In genomic region chr5:154690488-154690887, GRCh38 we compare ENCODE assay signal across 26 cellular contexts.
DNase-seq lines count a peak whose midpoint lies in the region; ATAC-seq, FAIRE-seq and TF ChIP-seq lines count a peak whose summit lies in the region.
"Had no signal": no experiment of that assay in that cellular context is flagged by ENCODE, and none has a peak within 500 bp of the region (broad histone marks: within the 10 kb centered on the region; RNA-seq: fewer than 3 reads in every experiment).

No MANE protein-coding gene starts in this region.

- POLR2A ChIA-PET in HepG2 (lab: Yijun Ruan, JAX): no interaction called here

- H3K23me2 ChIP-seq in H9 (ENCODE audit: insufficient read length, low read depth, low read length, poor library complexity, severe bottlenecking): no peaks in the 10 kb centered on the region

- no peak overlapping the region for H3K56ac ChIP-seq in H9 (ENCODE audit: insufficient read length, low read depth, low read length)

- intact Hi-C loops in HepG2 (cut with micrococcal nuclease; ENCODE audit: unreplicated experiment): no loop called here

- H4K20me1 ChIP-seq in H9 (ENCODE audit: control insufficient read depth, insufficient read depth, insufficient read length) (no peaks in the 10 kb centered on the region), HepG2 (ENCODE audit: insufficient read depth, low read length) (no peaks in the 10 kb centered on the region), neural progenitor cell (ENCODE audit: low read depth) (no peaks in the 10 kb centered on the region)
- H4K20me1 ChIP-seq: BLaER1 treated with 17β-estradiol and CSF1 and Interleukin-3, amounts not matched to agents 10 nM and 100 nM had no signal

- H2AK5ac ChIP-seq in H9 (ENCODE audit: insufficient read length, low read length) (no peak overlapping the region), trophoblast cell (ENCODE audit: low read length) (peak overlapping the region; percentile 73)

- no peak for ATAC-seq in HepG2
- no peak for ATAC-seq in activated T-cell treated with anti-CD3 and anti-CD28 coated beads, Interleukin-2, amount 50 U/mL, for 72 hours (replicated peaks in 1 of 2)
- ATAC-seq: PC-3 had no signal

- H3K27ac Mint-ChIP-seq in H9 (peak overlapping the region in 1 of 3 experiments; percentile 60; a peak in 1 of 7 replicates), neural progenitor cell (no peak overlapping the region)
- no peak overlapping the region for H3K27ac Mint-ChIP-seq in activated T-cell treated with anti-CD3 and anti-CD28 coated beads, Interleukin-2, amount 50 U/mL, for 72 hours
- H3K27ac Mint-ChIP-seq: CD4-positive, alpha-beta T cell had no signal

- no peak overlapping the region for H2BK12ac ChIP-seq in H9 (ENCODE audit: insufficient read length, low read depth, low read length)
- no peak overlapping the region for H2BK12ac ChIP-seq in trophoblast cell (ENCODE audit: low read length)

- peaks cover 7% of the 10 kb centered on the region for H3F3A ChIP-seq in neural progenitor cell (ENCODE audit: low read depth)

- H3K23ac ChIP-seq in H9 (ENCODE audit: insufficient read length, low read depth, low read length) (no peak overlapping the region), trophoblast cell (ENCODE audit: low read length) (no peak overlapping the region)

- H2BK20ac ChIP-seq in H9 (ENCODE audit: low read depth, low read length, poor library complexity, severe bottlenecking): no peak overlapping the region

- no peak for FAIRE-seq in HepG2 (lab: Jason Lieb, UNC)
- FAIRE-seq: A549, G401.6 had no signal

- in situ Hi-C loops in HepG2 (cut with HindIII; ENCODE audit: extremely low pct_ligation_motif_present, low pct_unique_long_range_greater_than_20kb): no loop called here

- peak; percentile 56 for DNase-seq in ELF-1 (ENCODE audit: low read depth, low spot score)
- peak; percentile 49 for DNase-seq in H9
- DNase-seq in HepG2 (ENCODE audit: low spot score): no peak
- no peak for DNase-seq in trophoblast cell
- DNase-seq in activated T-cell treated with anti-CD3 and anti-CD28 coated beads, Interleukin-2, amount 50 U/mL, for 72 hours: no peak
- no peak for DNase-seq in neural progenitor cell (ENCODE audit: low spot score)
- no peak for DNase-seq in SK-N-DZ (ENCODE audit: low spot score)
- DNase-seq: AML-193; CD4-positive, alpha-beta T cell; DMS53; GOT3; IMR-90; NCI-H1048; NCI-H1417; NCI-H1694; NCI-H2029 treated with DMSO at 0.1 percent for 48 hours; NCI-H446 treated with DMSO at 0.1 percent for 48 hours; NCI-H526; NCI-H82; NK-92 treated with Interleukin-12 subunit alpha and Interleukin-12 subunit beta, amount 100 ng/mL, for 24 hours; PC-3; SHP77 had no signal

- H2BK120ac ChIP-seq in H9 (ENCODE audit: low read depth, low read length, poor library complexity, severe bottlenecking): no peak overlapping the region
- H2BK120ac ChIP-seq in trophoblast cell (ENCODE audit: insufficient read depth, low read length, poor library complexity): no peak overlapping the region

- H3K4me2 ChIP-seq in H9 (ENCODE audit: insufficient read depth, insufficient read length, low read length): no peak overlapping the region
- H3K4me2 ChIP-seq in HepG2 (ENCODE audit: low read depth, low read length): no peak overlapping the region
- H3K4me2 ChIP-seq in trophoblast cell (ENCODE audit: low read length): no peak overlapping the region
- H3K4me2 ChIP-seq in neural progenitor cell: no peak overlapping the region
- H3K4me2 ChIP-seq: A549; BLaER1 treated with 17β-estradiol and CSF1 and Interleukin-3, amounts not matched to agents 10 nM and 100 nM; KMS-11 had no signal

- H3K18ac ChIP-seq in H9 (ENCODE audit: insufficient read length, low read depth, low read length) (no peak overlapping the region), trophoblast cell (ENCODE audit: low read length) (no peak overlapping the region)

- H3K27ac ChIP-seq in H9 (ENCODE audit: insufficient read length, low read depth, low read length): no peak overlapping the region
- no peak overlapping the region for H3K27ac ChIP-seq in HepG2 (ENCODE audit: extremely low read length, insufficient read depth, low read length)
- H3K27ac ChIP-seq in trophoblast cell (ENCODE audit: low read depth, low read length): no peak overlapping the region
- no peak overlapping the region for H3K27ac ChIP-seq in neural progenitor cell
- H3K27ac ChIP-seq: A549; BLaER1 treated with 17β-estradiol and CSF1 and Interleukin-3, amounts not matched to agents 10 nM and 100 nM; KMS-11 had no signal

- BruUV-seq in HepG2 (replicated peaks; lab: Mats Ljungman, UMichigan): no TSS peak

- TF ChIP-seq RAD21 in HepG2 (CRISPR knock-in tag; IDR thresholded peaks at IDR 0.05): no peak

- peaks cover 18 to 20% of the 10 kb centered on the region in 2 experiments for H3K9me3 Mint-ChIP-seq in H9
- peaks cover 0 to 2% of the 10 kb centered on the region in 2 donors for H3K9me3 Mint-ChIP-seq in activated T-cell treated with anti-CD3 and anti-CD28 coated beads, Interleukin-2, amount 50 U/mL, for 72 hours
- peaks cover 4% of the 10 kb centered on the region for H3K9me3 Mint-ChIP-seq in neural progenitor cell
- H3K9me3 Mint-ChIP-seq: CD4-positive, alpha-beta T cell had no signal

- H3K27me3 Mint-ChIP-seq in H9 (ENCODE audit: low read depth): no peaks in the 10 kb centered on the region
- peaks cover 9% of the 10 kb centered on the region for H3K27me3 Mint-ChIP-seq in activated T-cell treated with anti-CD3 and anti-CD28 coated beads, Interleukin-2, amount 50 U/mL, for 72 hours (ENCODE audit: low read depth)
- no peaks in the 10 kb centered on the region for H3K27me3 Mint-ChIP-seq in neural progenitor cell (ENCODE audit: insufficient read depth, low read depth)

- H3K36me3 ChIP-seq in HepG2 (replicated peaks in 1 of 2; ENCODE audit: control insufficient read depth in 1 of 2, insufficient read depth in 2 of 2, low read length in 2 of 2) (no peaks in the 10 kb centered on the region), trophoblast cell (ENCODE audit: control insufficient read depth in 1 of 2, insufficient read depth in 2 of 2, low read length in 2 of 2) (peaks cover 0 to 2% of the 10 kb centered on the region in 2 experiments), neural progenitor cell (no peaks in the 10 kb centered on the region)
- H3K36me3 ChIP-seq: BLaER1 treated with 17β-estradiol and CSF1 and Interleukin-3, amounts not matched to agents 10 nM and 100 nM had no signal

- H3K4me1 Mint-ChIP-seq in H9 (peaks cover 20 to 22% of the 10 kb centered on the region in 2 experiments), neural progenitor cell (no peaks in the 10 kb centered on the region)
- H3K4me1 Mint-ChIP-seq in activated T-cell treated with anti-CD3 and anti-CD28 coated beads, Interleukin-2, amount 50 U/mL, for 72 hours (ENCODE audit: low read depth): peaks cover 5% of the 10 kb centered on the region

- no peak overlapping the region for H2BK15ac ChIP-seq in H9 (ENCODE audit: low read depth, low read length)

- TF ChIP-seq CTCF in H9 (conservative IDR thresholded peaks at IDR 0.05) (no peak), HepG2 (CRISPR knock-in tag; IDR thresholded peaks at IDR 0.05) (no peak), neural progenitor cell (IDR thresholded peaks at IDR 0.05) (no peak)

- H3K4me1 ChIP-seq in H9 (ENCODE audit: insufficient read depth, low read length) (no peaks in the 10 kb centered on the region), HepG2 (ENCODE audit: insufficient read depth, low read length) (no peaks in the 10 kb centered on the region), trophoblast cell (ENCODE audit: control insufficient read depth in 1 of 2, insufficient read depth in 2 of 2, low read length in 2 of 2) (peaks cover 6 to 10% of the 10 kb centered on the region in 2 experiments), neural progenitor cell (no peaks in the 10 kb centered on the region)

- CTCF ChIA-PET in HepG2 (lab: Yijun Ruan, JAX; ENCODE audit: low intra/inter-chr PET ratio, low total read pairs): no interaction called here

- no peak overlapping the region for H3T11ph ChIP-seq in H9 (ENCODE audit: low read length)

- no peak for TF ChIP-seq EP300 in HepG2 (IDR thresholded peaks at IDR 0.05; ENCODE audit: low read depth in 2 of 2, low read length in 2 of 2)
- TF ChIP-seq EP300 in HepG2 (CRISPR knock-in tag; IDR thresholded peaks at IDR 0.05; ENCODE audit: borderline replicate concordance): no peak

- H3K14ac ChIP-seq in H9 (ENCODE audit: insufficient read depth, low read length) (no peak overlapping the region), trophoblast cell (ENCODE audit: low read length) (no peak overlapping the region)

- H2BK5ac ChIP-seq in H9 (ENCODE audit: insufficient read length, low read length): no peak overlapping the region
- no peak overlapping the region for H2BK5ac ChIP-seq in trophoblast cell (ENCODE audit: low read depth, low read length, poor library complexity)

- no peak overlapping the region for H3K4me3 Mint-ChIP-seq in H9
- no peak overlapping the region for H3K4me3 Mint-ChIP-seq in activated T-cell treated with anti-CD3 and anti-CD28 coated beads, Interleukin-2, amount 50 U/mL, for 72 hours
- no peak overlapping the region for H3K4me3 Mint-ChIP-seq in neural progenitor cell
- H3K4me3 Mint-ChIP-seq: CD4-positive, alpha-beta T cell had no signal

- H2AFZ ChIP-seq in H9 (ENCODE audit: low read length) (no peak overlapping the region), HepG2 (ENCODE audit: low read length) (no peak overlapping the region), trophoblast cell (ENCODE audit: insufficient read depth, low read length, poor library complexity) (no peak overlapping the region), neural progenitor cell (replicated peaks) (no peak overlapping the region)

- H3K27me3 ChIP-seq in H9 (ENCODE audit: insufficient read depth, low read length) (no peaks in the 10 kb centered on the region), HepG2 (ENCODE audit: control insufficient read depth in 1 of 2, insufficient read depth in 2 of 2, low read length in 2 of 2) (no peaks in the 10 kb centered on the region), trophoblast cell (ENCODE audit: insufficient read depth, low read length) (no peaks in the 10 kb centered on the region), neural progenitor cell (peaks cover 12% of the 10 kb centered on the region)
- H3K27me3 ChIP-seq: BLaER1 treated with 17β-estradiol and CSF1 and Interleukin-3, amounts not matched to agents 10 nM and 100 nM had no signal

- H4K91ac ChIP-seq in H9 (ENCODE audit: insufficient read length, low read depth, low read length) (no peak overlapping the region), trophoblast cell (ENCODE audit: low read depth, low read length) (no peak overlapping the region)

- no peak overlapping the region for H3K4me3 ChIP-seq in HepG2 (replicated peaks in 1 of 3; ENCODE audit: insufficient read depth in 1 of 3, low read depth in 2 of 3, low read length in 3 of 3)
- H3K4me3 ChIP-seq in trophoblast cell (ENCODE audit: low read depth, low read length): peak overlapping the region; percentile 42
- no peak overlapping the region for H3K4me3 ChIP-seq in neural progenitor cell
- H3K4me3 ChIP-seq: A549; BLaER1 treated with 17β-estradiol and CSF1 and Interleukin-3, amounts not matched to agents 10 nM and 100 nM had no signal

- H3K4ac ChIP-seq in H9 (ENCODE audit: low read depth, low read length): no peak overlapping the region
- H3K4ac ChIP-seq in trophoblast cell (ENCODE audit: low read depth, low read length): no peak overlapping the region

- no peak overlapping the region for H4K8ac ChIP-seq in H9 (replicated peaks; ENCODE audit: insufficient read length, low read depth, low read length)
- H4K8ac ChIP-seq in trophoblast cell (ENCODE audit: low read depth, low read length): no peak overlapping the region

- no peak overlapping the region for H3K9ac ChIP-seq in H9 (ENCODE audit: extremely low read depth, insufficient read length, low read length)
- no peak overlapping the region for H3K9ac ChIP-seq in HepG2 (ENCODE audit: insufficient read depth, low read depth, low read length)
- H3K9ac ChIP-seq in trophoblast cell (ENCODE audit: low read length): no peak overlapping the region
- no peak overlapping the region for H3K9ac ChIP-seq in neural progenitor cell
- H3K9ac ChIP-seq: BLaER1 treated with 17β-estradiol and CSF1 and Interleukin-3, amounts not matched to agents 10 nM and 100 nM; KMS-11 had no signal

- no peak for TF ChIP-seq POLR2A in HepG2 (IDR thresholded peaks at IDR 0.05; ENCODE audit: insufficient read depth in 1 of 2, low read depth in 2 of 2, low read length in 2 of 2)

- no peak overlapping the region for H4K5ac ChIP-seq in H9 (ENCODE audit: insufficient read length, low read depth, low read length)

- H3K36me3 Mint-ChIP-seq in H9 (ENCODE audit: insufficient read depth in 1 of 3, low read depth in 3 of 3) (peaks cover 13 to 38% (median 17%) of the 10 kb centered on the region in 3 experiments), neural progenitor cell (no peaks in the 10 kb centered on the region)
- H3K36me3 Mint-ChIP-seq in activated T-cell treated with anti-CD3 and anti-CD28 coated beads, Interleukin-2, amount 50 U/mL, for 72 hours (ENCODE audit: insufficient read depth in 2 of 2): peaks cover 0 to 2% of the 10 kb centered on the region in 2 donors

- H3K79me1 ChIP-seq in H9 (ENCODE audit: insufficient read depth, low read depth, low read length, poor library complexity, severe bottlenecking) (no peaks in the 10 kb centered on the region), trophoblast cell (ENCODE audit: low read length) (peaks cover 5% of the 10 kb centered on the region)

- no peaks in the 10 kb centered on the region; the same call in 1 of the 2 replicates for H3K79me2 ChIP-seq in H9 (ENCODE audit: insufficient read depth, low read length)
- H3K79me2 ChIP-seq in HepG2 (ENCODE audit: insufficient read depth, low read length): no peaks in the 10 kb centered on the region
- no peaks in the 10 kb centered on the region for H3K79me2 ChIP-seq in trophoblast cell (ENCODE audit: control insufficient read depth, insufficient read depth, low read length, poor library complexity)
- no peaks in the 10 kb centered on the region for H3K79me2 ChIP-seq in neural progenitor cell (ENCODE audit: low read depth)

- H3K9me3 ChIP-seq in H9 (ENCODE audit: control insufficient read depth, low read depth, low read length) (peaks cover 8% of the 10 kb centered on the region), HepG2 (ENCODE audit: low read length) (no peaks in the 10 kb centered on the region), trophoblast cell (ENCODE audit: insufficient read depth, low read depth, low read length) (peaks cover 2% of the 10 kb centered on the region), neural progenitor cell (ENCODE audit: low read depth) (no peaks in the 10 kb centered on the region)

- H4K12ac ChIP-seq in trophoblast cell (ENCODE audit: low read depth, low read length): no peak overlapping the region

- no CpG with 5 or more reads among the region's 28 CpGs for WGBS in H9 (ENCODE audit: extremely low coverage, insufficient read length, low lambda C conversion rate)
- 96% methylated on average over 23 of the region's 28 CpGs for WGBS in HepG2 (ENCODE audit: low lambda C conversion rate)
- WGBS in trophoblast cell (ENCODE audit: extremely low coverage, insufficient coverage, insufficient read length): no CpG with 5 or more reads among the region's 28 CpGs

Comparison
In these comparisons a context has a peak if more than half of its experiments do, and no peak if none do; other contexts are left out.
1. DNase-seq: peak in ELF-1 (single experiment) and H9 (single experiment); none in HepG2 (single experiment), trophoblast cell (0 of 2), activated T-cell treated with anti-CD3 and anti-CD28 coated beads, Interleukin-2, amount 50 U/mL, for 72 hours (0 of 2), neural progenitor cell (single experiment) and SK-N-DZ (single experiment).